Comparison of ENCODE assay signal across 9 cellular contexts in genomic region chr9:17135578-17135904, GRCh38. TPM values are rescaled to one million over a fixed set of nuclear protein-coding genes. Genes with fewer than 3 reads are reported as not detected.
A peak's percentile ranks its signal among the peaks of the same experiment; 100 is the strongest.
DNase-seq lines count a peak whose midpoint lies in the region; ATAC-seq and TF ChIP-seq lines count a peak whose summit lies in the region.
"Had no signal": no experiment of that assay in that cellular context is flagged by ENCODE, and none has a peak within 500 bp of the region (broad histone marks: within the 10 kb centered on the region; RNA-seq: fewer than 3 reads in every experiment).

No MANE protein-coding gene starts in this region.

- peak overlapping the region; percentile 88 to 96 (median 92) for H3K9ac ChIP-seq in BLaER1 treated with 17β-estradiol and CSF1 and Interleukin-3, amounts not matched to agents 10 nM and 100 nM
- peak overlapping the region; percentile 95 for H3K9ac ChIP-seq in fibroblast of lung (ENCODE audit: insufficient read depth, low read length)

- no peak for TF ChIP-seq CTCF in fibroblast of lung (conservative IDR thresholded peaks at IDR 0.05 in 1 of 2, IDR thresholded peaks at IDR 0.05 in 1 of 2; ENCODE audit: low read depth in 1 of 2, low read length in 2 of 2)
- TF ChIP-seq CTCF in osteoblast (IDR thresholded peaks at IDR 0.05; ENCODE audit: extremely low read depth, low read depth, low read length), result no peak

- H2AFZ ChIP-seq in fibroblast of lung (ENCODE audit: low read length) (peak overlapping the region; percentile 95), osteoblast (ENCODE audit: low read length) (peak overlapping the region; percentile 99)

- peaks cover 0 to 13% (median 6%) of the 10 kb centered on the region in 11 experiments; a peak in 12 of 22 replicates for H3K36me3 ChIP-seq in BLaER1 treated with 17β-estradiol and CSF1 and Interleukin-3, amounts not matched to agents 10 nM and 100 nM
- H3K36me3 ChIP-seq in fibroblast of lung (ENCODE audit: control insufficient read depth, insufficient read depth, low read length) (no peaks in the 10 kb centered on the region), osteoblast (ENCODE audit: insufficient read depth, low read length) (no peaks in the 10 kb centered on the region)

- peak overlapping the region; percentile 85 to 94 (median 91) for H3K27ac ChIP-seq in BLaER1 treated with 17β-estradiol and CSF1 and Interleukin-3, amounts not matched to agents 10 nM and 100 nM
- peak overlapping the region; percentile 90 for H3K27ac ChIP-seq in fibroblast of lung (ENCODE audit: insufficient read depth, low read length)
- peak overlapping the region; percentile 76 for H3K27ac ChIP-seq in osteoblast (ENCODE audit: low read depth, low read length)

- H3K27me3 ChIP-seq in BLaER1 treated with 17β-estradiol and CSF1 and Interleukin-3, amounts not matched to agents 10 nM and 100 nM, result no peaks in the 10 kb centered on the region
- H3K27me3 ChIP-seq in fibroblast of lung (ENCODE audit: control insufficient read depth, insufficient read depth, low read length) (no peaks in the 10 kb centered on the region), osteoblast (ENCODE audit: insufficient read depth, low read length) (no peaks in the 10 kb centered on the region)

- H3K4me3 ChIP-seq in BLaER1 treated with 17β-estradiol and CSF1 and Interleukin-3, amounts not matched to agents 10 nM and 100 nM, result peak overlapping the region; percentile 74 to 95 (median 86)
- H3K4me3 ChIP-seq in fibroblast of lung (replicated peaks in 1 of 4; ENCODE audit: control extremely low read depth in 1 of 4, insufficient read depth in 1 of 4, low read depth in 3 of 4, low read length in 4 of 4), result peak overlapping the region; percentile 86 to 96 (median 88)
- H3K4me3 ChIP-seq in osteoblast (ENCODE audit: insufficient read depth, low read length), result peak overlapping the region; percentile 99
- H3K4me3 ChIP-seq: K562 had no signal

- peak overlapping the region; percentile 72 to 93 (median 82) for H3K4me2 ChIP-seq in BLaER1 treated with 17β-estradiol and CSF1 and Interleukin-3, amounts not matched to agents 10 nM and 100 nM
- H3K4me2 ChIP-seq in fibroblast of lung (ENCODE audit: extremely low read depth, insufficient read depth, low read length) (peak overlapping the region; percentile 80), osteoblast (ENCODE audit: insufficient read depth, low read length) (peak overlapping the region; percentile 95)

- H3K79me2 ChIP-seq in fibroblast of lung (ENCODE audit: control insufficient read depth, insufficient read depth, low read length), result peaks cover 27% of the 10 kb centered on the region
- peaks cover 49% of the 10 kb centered on the region for H3K79me2 ChIP-seq in osteoblast (ENCODE audit: insufficient read depth, low read length)

- H3K4me1 ChIP-seq in BLaER1 treated with 17β-estradiol and CSF1 and Interleukin-3, amounts not matched to agents 10 nM and 100 nM, result peaks cover 5 to 16% (median 12%) of the 10 kb centered on the region in 10 experiments; a peak in 12 of 20 replicates
- H3K4me1 ChIP-seq in fibroblast of lung (ENCODE audit: control insufficient read depth, extremely low read depth, insufficient read depth, low read length), result peaks cover 4% of the 10 kb centered on the region
- H3K4me1 ChIP-seq in osteoblast (ENCODE audit: insufficient read depth, low read length), result peaks cover 6% of the 10 kb centered on the region

- H4K20me1 ChIP-seq in BLaER1 treated with 17β-estradiol and CSF1 and Interleukin-3, amounts not matched to agents 10 nM and 100 nM, result no peaks in the 10 kb centered on the region
- H4K20me1 ChIP-seq in fibroblast of lung (ENCODE audit: control insufficient read depth, extremely low read depth, insufficient read depth, low read length) (no peaks in the 10 kb centered on the region), osteoblast (ENCODE audit: insufficient read depth, low read length) (no peaks in the 10 kb centered on the region)

- peaks cover 0 to 17% (median 4%) of the 10 kb centered on the region in 11 experiments; a peak in 8 of 22 replicates for H3K9me3 ChIP-seq in BLaER1 treated with 17β-estradiol and CSF1 and Interleukin-3, amounts not matched to agents 10 nM and 100 nM (replicated peaks in 1 of 11)
- no peaks in the 10 kb centered on the region for H3K9me3 ChIP-seq in fibroblast of lung (ENCODE audit: control insufficient read depth, insufficient read depth, low read depth, low read length)
- H3K9me3 ChIP-seq in osteoblast (ENCODE audit: low read depth, low read length), result no peaks in the 10 kb centered on the region

- ATAC-seq in GM21737 (IDR thresholded peaks at IDR 0.05; ENCODE audit: unreplicated experiment) (peak; percentile 37), GM18520 (IDR thresholded peaks at IDR 0.05; ENCODE audit: unreplicated experiment) (no peak), HG02981 (IDR thresholded peaks at IDR 0.05; ENCODE audit: unreplicated experiment) (no peak)
- ATAC-seq: K562 had no signal

- DNase-seq in RKO (ENCODE audit: low spot score) (peak; percentile 63), fibroblast of lung (ENCODE audit: low read depth in 2 of 2) (no peak), osteoblast (ENCODE audit: insufficient read length, low spot score, missing footprints) (no peak), COLO668 (lab: John Stamatoyannopoulos, UW; ENCODE audit: unreplicated experiment) (no peak)

RNA-seq across cellular contexts. Expression of gene CNTLN, which starts 0.7 kb away (rescaled TPM):
- 13.0 and 16.7 TPM in 2 replicates for total RNA-seq in fibroblast of lung
- 8.5 and 9.1 TPM in 2 replicates for polyA plus RNA-seq in fibroblast of lung
- 6.2 and 6.9 TPM in 2 replicates for polyA plus RNA-seq in fibroblast of lung (2012)
- polyA minus RNA-seq in fibroblast of lung (ENCODE audit: low replicate concordance), result 0.24 and 0.96 TPM in 2 replicates
- total RNA-seq in osteoblast, result 17.7 and 18.6 TPM in 2 replicates
- total RNA-seq: K562 had no signal
